13 cellular contexts compared by ENCODE assay signal in genomic region chr14:59018978-59019377, GRCh38.
A peak's percentile ranks its signal among the peaks of the same experiment; 100 is the strongest.
DNase-seq lines count a peak whose midpoint lies in the region; ATAC-seq and TF ChIP-seq lines count a peak whose summit lies in the region.
"Had no signal": no experiment of that assay in that cellular context is flagged by ENCODE, and none has a peak within 500 bp of the region (broad histone marks: within the 10 kb centered on the region; RNA-seq: fewer than 3 reads in every experiment).

No MANE protein-coding gene starts in this region.

- no peaks in the 10 kb centered on the region for H3F3A ChIP-seq in MM.1S (ENCODE audit: insufficient read depth, low read length)

- no peaks in the 10 kb centered on the region for H3K36me3 Mint-ChIP-seq in nephron progenitor cell (ENCODE audit: low read depth)

- no peaks in the 10 kb centered on the region for H3K4me1 ChIP-seq in MM.1S (ENCODE audit: low read length)
- H3K4me1 ChIP-seq: esophagus squamous epithelium, left ventricle myocardium inferior had no signal

- no peak overlapping the region for H3K9ac ChIP-seq in MM.1S (ENCODE audit: low read length)

- H3K4me3 Mint-ChIP-seq in nephron progenitor cell = no peak overlapping the region

- no peaks in the 10 kb centered on the region for H3K9me3 ChIP-seq in MM.1S (replicated peaks; ENCODE audit: insufficient read depth, low read length)
- H3K9me3 ChIP-seq: esophagus squamous epithelium had no signal

- H3K4me1 Mint-ChIP-seq in nephron progenitor cell = peaks cover 6% of the 10 kb centered on the region

- DNase-seq in NCI-H748 (lab: John Stamatoyannopoulos, UW; ENCODE audit: unreplicated experiment) (peak; percentile 50), NCI-H748 treated with DMSO at 0.1 percent for 48 hours (lab: John Stamatoyannopoulos, UW) (no peak), MM.1S (no peak), cardiac fibroblast (ENCODE audit: low read depth in 2 of 2) (peak in 1 of 2 donors; percentile 13), nephron progenitor cell (no peak), retina (no peak)
- DNase-seq: anterior cingulate cortex, esophagus squamous epithelium, left ventricle myocardium inferior, NCI-H2227 treated with DMSO at 0.1 percent for 48 hours, SW 1271 had no signal

- no peaks in the 10 kb centered on the region for H3K27me3 Mint-ChIP-seq in nephron progenitor cell (ENCODE audit: low read depth, poor library complexity)

- no peaks in the 10 kb centered on the region for H3K9me2 ChIP-seq in MM.1S (replicated peaks; ENCODE audit: insufficient read depth, low read length)

- H3K27me3 ChIP-seq in MM.1S (replicated peaks; ENCODE audit: insufficient read depth, low read length) = no peaks in the 10 kb centered on the region
- H3K27me3 ChIP-seq: esophagus squamous epithelium had no signal

- no peak for ATAC-seq in GM21786 (IDR thresholded peaks at IDR 0.05; ENCODE audit: unreplicated experiment)
- ATAC-seq in HG03039 (IDR thresholded peaks at IDR 0.05; ENCODE audit: unreplicated experiment) = no peak

- peaks cover 6% of the 10 kb centered on the region for H3K9me3 Mint-ChIP-seq in nephron progenitor cell

- H3K36me3 ChIP-seq in MM.1S (replicated peaks; ENCODE audit: insufficient read depth, low read length) = no peaks in the 10 kb centered on the region
- H3K36me3 ChIP-seq: esophagus squamous epithelium, left ventricle myocardium inferior had no signal

- H3K4me3 ChIP-seq in MM.1S (ENCODE audit: low read length) (no peak overlapping the region), cardiac fibroblast (replicated peaks in 1 of 2; ENCODE audit: low read depth in 2 of 2, low read length in 2 of 2) (no peak overlapping the region)
- H3K4me3 ChIP-seq: esophagus squamous epithelium, left ventricle myocardium inferior had no signal

- H4K20me1 ChIP-seq in MM.1S (ENCODE audit: insufficient read depth, low read length) = no peaks in the 10 kb centered on the region

- no peak overlapping the region for H3K27ac ChIP-seq in MM.1S (ENCODE audit: low read length)
- H3K27ac ChIP-seq: esophagus squamous epithelium, left ventricle myocardium inferior had no signal

- H3K79me2 ChIP-seq in MM.1S (ENCODE audit: low read length) = no peaks in the 10 kb centered on the region

- 0 out of 2 replicates have a peak, but pooled peaks have one; percentile 4 for TF ChIP-seq CTCF in MM.1S (IDR thresholded peaks at IDR 0.05; ENCODE audit: low read length)
- TF ChIP-seq CTCF in cardiac fibroblast (IDR thresholded peaks at IDR 0.05; ENCODE audit: low read depth, low read length) = peak; percentile 44
- TF ChIP-seq CTCF in nephron progenitor cell (IDR thresholded peaks at IDR 0.05) = peak; percentile 9

- H3K27ac Mint-ChIP-seq in nephron progenitor cell = no peak overlapping the region

- H3K4me2 ChIP-seq in MM.1S (ENCODE audit: low read depth, low read length) = no peak overlapping the region

- no peak overlapping the region for H2AFZ ChIP-seq in MM.1S (ENCODE audit: low read length)
